In genomic region chr11:31326470-31327148, GRCh38 we compare ENCODE assay signal across 17 cellular contexts. TPM values are rescaled to one million over a fixed set of nuclear protein-coding genes. Genes with fewer than 3 reads are reported as not detected.
A peak's percentile ranks its signal among the peaks of the same experiment; 100 is the strongest.
DNase-seq lines count a peak whose midpoint lies in the region; ATAC-seq and FAIRE-seq lines count a peak whose summit lies in the region.
"Had no signal": no experiment of that assay in that cellular context is flagged by ENCODE, and none has a peak within 500 bp of the region (broad histone marks: within the 10 kb centered on the region; RNA-seq: fewer than 3 reads in every experiment).

No MANE protein-coding gene starts in this region.

- H3K27me3 Mint-ChIP-seq in CD4-positive, CD25-positive, alpha-beta regulatory T cell, result no peaks in the 10 kb centered on the region

- H3K27me3 ChIP-seq in CD4-positive, CD25-positive, alpha-beta regulatory T cell (ENCODE audit: control insufficient read depth, insufficient read depth, low read length), result no peaks in the 10 kb centered on the region

- peaks cover 0 to 7% (median 1%) of the 10 kb centered on the region in 7 donors for H3K9me3 Mint-ChIP-seq in CD4-positive, CD25-positive, alpha-beta regulatory T cell

- peaks cover 3 to 7% (median 4%) of the 10 kb centered on the region in 4 donors for H3K4me1 Mint-ChIP-seq in CD4-positive, CD25-positive, alpha-beta regulatory T cell

- DNase-seq in CD4-positive, CD25-positive, alpha-beta regulatory T cell, result peak in 1 of 3 donors; percentile 11
- DNase-seq in RPMI7951 (ENCODE audit: low read depth) (peak; percentile 1), RCC 7860 (ENCODE audit: low spot score) (no peak), left cardiac atrium (no peak), germinal center (ENCODE audit: low spot score) (no peak)
- DNase-seq: AML-193; amygdala; foreskin fibroblast; kidney; NCI-H1105 treated with DMSO at 0.1 percent for 48 hours; NCI-H69; SIG-M5; stimulated activated naive CD8-positive, alpha-beta T cell treated with anti-CD3 and anti-CD28 coated beads, Interleukin-15, Interleukin-2, amounts not matched to agents 100 U/mL and 50 U/mL, for 24 hours had no signal

- H3K4me3 Mint-ChIP-seq in CD4-positive, CD25-positive, alpha-beta regulatory T cell, result peak overlapping the region in 3 of 4 donors; percentile 20 to 77 (median 29)

- no peak for ATAC-seq in CD4-positive, CD25-positive, alpha-beta regulatory T cell (ENCODE audit: low read depth in 2 of 2)
- ATAC-seq in GM19035 (IDR thresholded peaks at IDR 0.05; ENCODE audit: unreplicated experiment), result peak; percentile 67
- peak; percentile 45 for ATAC-seq in HG02763 (IDR thresholded peaks at IDR 0.05; ENCODE audit: unreplicated experiment)
- ATAC-seq in left cardiac atrium, result no peak
- ATAC-seq in HG03469 (IDR thresholded peaks at IDR 0.05; ENCODE audit: unreplicated experiment), result no peak
- ATAC-seq: stimulated activated naive CD8-positive, alpha-beta T cell treated with anti-CD3 and anti-CD28 coated beads, Interleukin-15, Interleukin-2, amounts not matched to agents 100 U/mL and 50 U/mL, for 24 hours had no signal

- no peaks in the 10 kb centered on the region for H3K4me1 ChIP-seq in CD4-positive, CD25-positive, alpha-beta regulatory T cell (ENCODE audit: control insufficient read depth, insufficient read depth, low read length, poor library complexity, severe bottlenecking)

- peak overlapping the region in 1 of 3 donors; percentile 16 for H3K27ac Mint-ChIP-seq in CD4-positive, CD25-positive, alpha-beta regulatory T cell

- intact Hi-C loops in left cardiac atrium (cut with DNase I), result no loop called here

- H3K9me3 ChIP-seq in CD4-positive, CD25-positive, alpha-beta regulatory T cell (ENCODE audit: control insufficient read depth in 2 of 2, low read length in 2 of 2), result no peaks in the 10 kb centered on the region

- H3K36me3 Mint-ChIP-seq in CD4-positive, CD25-positive, alpha-beta regulatory T cell, result no peaks in the 10 kb centered on the region

- H3K36me3 ChIP-seq in CD4-positive, CD25-positive, alpha-beta regulatory T cell (ENCODE audit: control insufficient read depth, insufficient read depth, low read length), result no peaks in the 10 kb centered on the region

- H3K4me3 ChIP-seq in CD4-positive, CD25-positive, alpha-beta regulatory T cell (ENCODE audit: low read depth, low read length), result peak overlapping the region; percentile 71

- H3K27ac ChIP-seq in CD4-positive, CD25-positive, alpha-beta regulatory T cell (ENCODE audit: insufficient read depth, low read length, poor library complexity, severe bottlenecking), result no peak overlapping the region

- no peak for FAIRE-seq in RCC 7860 (lab: Jason Lieb, UNC)
- FAIRE-seq: HTR-8/SVneo, kidney had no signal

RNA-seq across cellular contexts. Expression of gene DCDC1, which starts 42.9 kb away (rescaled TPM):
- total RNA-seq in CD4-positive, CD25-positive, alpha-beta regulatory T cell, result not detected
- polyA plus RNA-seq in CD4-positive, CD25-positive, alpha-beta regulatory T cell, result not detected
- total RNA-seq in RPMI7951 (2014; rRNA removed; shearing (Covaris generic)), result under 0.01 TPM in 1 of 2 replicates, not detected in the other
- under 1 TPM; 0.13 to 0.15 TPM for total RNA-seq in left cardiac atrium

RNA-seq across cellular contexts. Expression of gene DNAJC24, which starts 43.1 kb away (rescaled TPM):
- total RNA-seq in CD4-positive, CD25-positive, alpha-beta regulatory T cell, result 13.5 TPM
- 10 to 100 TPM in 2 of 4 donors, 1 to 10 TPM in 2; 8.2 to 13.0 (median 9.8) TPM for polyA plus RNA-seq in CD4-positive, CD25-positive, alpha-beta regulatory T cell
- total RNA-seq in RPMI7951 (2014; rRNA removed; shearing (Covaris generic)), result 13.5 and 15.1 TPM in 2 replicates
- total RNA-seq in left cardiac atrium, result 10 to 100 TPM; 13.2 to 14.4 TPM

Comparison
In these comparisons a context has a peak if more than half of its experiments do, and no peak if none do; other contexts are left out.
1. ATAC-seq: peak in GM19035 (single experiment) and HG02763 (single experiment); none in CD4-positive, CD25-positive, alpha-beta regulatory T cell (0 of 2), left cardiac atrium (0 of 2) and HG03469 (single experiment).